Comparison of ENCODE assay signal across 14 cellular contexts in the genomic region with DNA sequence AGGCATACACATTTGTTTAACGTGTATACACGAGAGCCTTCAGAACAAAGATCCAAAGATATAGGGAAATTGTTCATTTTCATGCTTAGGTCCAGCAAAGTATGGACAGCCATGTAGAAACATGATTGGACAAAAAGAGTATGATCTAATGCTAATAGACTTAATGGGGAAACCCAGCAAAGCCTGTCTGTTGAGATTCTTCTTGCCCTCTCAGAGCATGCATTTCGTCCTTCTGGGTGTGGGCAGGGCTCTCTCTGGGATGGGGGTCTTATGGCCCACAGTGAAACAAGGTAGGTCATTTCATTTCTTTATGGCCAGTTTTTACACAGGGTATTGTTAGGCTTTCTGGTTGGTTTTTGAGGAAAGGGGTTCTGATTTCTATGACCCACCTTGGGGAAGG.
"Had no signal": no experiment of that assay in that cellular context is flagged by ENCODE, and none has a peak within 500 bp of the region (broad histone marks: within the 10 kb centered on the region; RNA-seq: fewer than 3 reads in every experiment).

No MANE protein-coding gene starts in this region.

- ATAC-seq: effector memory CD8-positive, alpha-beta T cell; foreskin keratinocyte; mucosa of descending colon; naive thymus-derived CD8-positive, alpha-beta T cell; sciatic nerve had no signal

- DNase-seq: effector memory CD8-positive, alpha-beta T cell; erythroblast; foreskin keratinocyte; kidney glomerular epithelial cell; mucosa of descending colon; naive thymus-derived CD8-positive, alpha-beta T cell; posterior cingulate gyrus; stimulated activated CD4-positive, alpha-beta T cell treated with anti-CD3 and anti-CD28 coated beads, Interleukin-2, amount 100 ng/mL, for 24 hours; stimulated activated naive CD4-positive, alpha-beta T cell; upper lobe of left lung had no signal

- H3K4me3 Mint-ChIP-seq: dendritic cell treated with granulocyte-macrophage colony-stimulating factor and Interleukin-4, amounts not matched to agents 40 ng/mL and 50 ng/mL, for 4 days; effector memory CD8-positive, alpha-beta T cell; naive thymus-derived CD8-positive, alpha-beta T cell; neural crest cell had no signal

- H3K9me3 Mint-ChIP-seq: dendritic cell treated with granulocyte-macrophage colony-stimulating factor and Interleukin-4, amounts not matched to agents 40 ng/mL and 50 ng/mL, for 4 days; effector memory CD8-positive, alpha-beta T cell; naive thymus-derived CD8-positive, alpha-beta T cell; neural crest cell had no signal

- H3K4me1 Mint-ChIP-seq: neural crest cell had no signal

- H3K9me3 ChIP-seq: mucosa of descending colon, upper lobe of left lung, vagina had no signal

- H3K27me3 Mint-ChIP-seq: dendritic cell treated with granulocyte-macrophage colony-stimulating factor and Interleukin-4, amounts not matched to agents 40 ng/mL and 50 ng/mL, for 4 days; effector memory CD8-positive, alpha-beta T cell; naive thymus-derived CD8-positive, alpha-beta T cell had no signal

- H3K4me1 ChIP-seq: foreskin keratinocyte, upper lobe of left lung, vagina had no signal

- H3K27ac ChIP-seq: foreskin keratinocyte, upper lobe of left lung, vagina had no signal

- H3K36me3 ChIP-seq: upper lobe of left lung, vagina had no signal

- H3K4me3 ChIP-seq: mucosa of descending colon, upper lobe of left lung, vagina had no signal

- H3K27me3 ChIP-seq: foreskin keratinocyte, upper lobe of left lung, vagina had no signal

- H3K27ac Mint-ChIP-seq: dendritic cell treated with granulocyte-macrophage colony-stimulating factor and Interleukin-4, amounts not matched to agents 40 ng/mL and 50 ng/mL, for 4 days; naive thymus-derived CD8-positive, alpha-beta T cell had no signal
